In the genomic region with DNA sequence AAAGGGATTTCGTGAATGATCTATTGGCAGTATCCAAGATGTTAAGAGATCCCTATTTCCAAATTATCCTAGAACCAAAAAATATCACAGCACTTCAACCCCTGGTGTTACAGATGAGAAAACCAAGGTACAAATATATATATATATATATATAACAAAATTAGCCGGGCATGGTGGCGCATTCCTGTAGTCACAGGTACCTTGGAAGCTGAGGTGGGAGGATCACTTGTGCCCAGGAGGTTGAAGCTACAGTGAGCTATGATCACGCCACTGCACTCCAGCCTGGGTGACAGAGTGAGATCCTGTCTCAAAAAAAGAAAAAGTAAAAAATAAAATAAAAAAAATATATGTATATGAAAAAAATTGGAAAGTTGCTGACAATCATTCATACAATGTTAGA, we compare ENCODE assay signal across 8 cellular contexts. TPM values are rescaled to one million over a fixed set of nuclear protein-coding genes. Genes with fewer than 3 reads are reported as not detected.
DNase-seq lines count a peak whose midpoint lies in the region; ATAC-seq, FAIRE-seq and TF ChIP-seq lines count a peak whose summit lies in the region.

No MANE protein-coding gene starts in this region.

- peak overlapping the region; percentile 98 for H3K27ac Mint-ChIP-seq in Caco-2 (ENCODE audit: unreplicated experiment)

- H3K79me2 ChIP-seq in endothelial cell of umbilical vein (ENCODE audit: control insufficient read depth, insufficient read depth, low read length): peaks cover 3% of the 10 kb centered on the region

- H3K4me1 Mint-ChIP-seq in Caco-2 (ENCODE audit: low read depth, unreplicated experiment): peaks cover 9% of the 10 kb centered on the region

- H3K4me1 ChIP-seq in Caco-2: no peaks in the 10 kb centered on the region
- H3K4me1 ChIP-seq in Panc1 (ENCODE audit: control insufficient read depth, insufficient read depth, low read length): peaks cover 4% of the 10 kb centered on the region
- peaks cover 2% of the 10 kb centered on the region for H3K4me1 ChIP-seq in endothelial cell of umbilical vein (ENCODE audit: control insufficient read depth, extremely low read depth, insufficient read depth, low read length)
- peaks cover 0 to 11% (median 0%) of the 10 kb centered on the region in 3 donors for H3K4me1 ChIP-seq in pancreas

- FAIRE-seq in endothelial cell of umbilical vein (lab: Jason Lieb, UNC): no peak
- no peak for FAIRE-seq in pancreas (lab: Jason Lieb, UNC)

- peak overlapping the region; percentile 95 for H2AFZ ChIP-seq in endothelial cell of umbilical vein (ENCODE audit: low read depth, low read length)

- POLR2A ChIA-PET in Caco-2 (lab: Charles Lee) (no interaction called here), Panc1 (lab: Charles Lee) (interaction anchor here (0.5 to 0.7 kb wide), 2 partner anchors 8 to 38 kb away, joined by 5 to 6 read pairs; no protein-coding TSS in a partner anchor), endothelial cell of umbilical vein (lab: Charles Lee) (interaction anchor here (0.7 kb wide), 1 partner anchor 18 kb away, joined by 6 read pairs; no protein-coding TSS in a partner anchor)

- DNase-seq in Caco-2: no peak
- DNase-seq in Panc1 (ENCODE audit: low read depth, low spot score): no peak
- no peak for DNase-seq in endothelial cell of umbilical vein (ENCODE audit: low read depth, low spot score)
- DNase-seq in pancreas: no peak
- no peak for DNase-seq in NCI-H82 (lab: John Stamatoyannopoulos, UW)
- no peak for DNase-seq in stimulated activated CD4-positive, alpha-beta T cell treated with anti-CD3 and anti-CD28 coated beads, Interleukin-1b, Interleukin-23, amount 100 ng/mL, for 48 hours
- DNase-seq in cerebellum (ENCODE audit: low spot score): no peak
- no peak for DNase-seq in stimulated activated CD4-positive, alpha-beta T cell treated with anti-CD3 and anti-CD28 coated beads, Interleukin-15, amount 100 ng/mL, for 24 hours

- ATAC-seq in Panc1: no peak
- ATAC-seq in pancreas: no peak

- no peaks in the 10 kb centered on the region for H3K9me1 ChIP-seq in endothelial cell of umbilical vein (replicated peaks; ENCODE audit: control insufficient read depth, extremely low read depth, insufficient read depth, low read length)

- peak overlapping the region; percentile 16 for H3K4me2 ChIP-seq in endothelial cell of umbilical vein (ENCODE audit: insufficient read depth, low read length)

- peaks cover 15% of the 10 kb centered on the region for H3K36me3 Mint-ChIP-seq in Caco-2 (ENCODE audit: insufficient read depth, unreplicated experiment)

- dilution Hi-C loops in endothelial cell of umbilical vein (cut with MboI; ENCODE audit: extremely low pct_ligation_motif_present, low sequenced_read_pairs): no loop called here

- H3K9me3 ChIP-seq in Caco-2 (no peaks in the 10 kb centered on the region), Panc1 (ENCODE audit: control insufficient read depth, insufficient read depth, low read depth, low read length) (no peaks in the 10 kb centered on the region), endothelial cell of umbilical vein (replicated peaks; ENCODE audit: control insufficient read depth, insufficient read depth, low read length) (no peaks in the 10 kb centered on the region), pancreas (no peaks in the 10 kb centered on the region)

- no peak for TF ChIP-seq POLR2A in endothelial cell of umbilical vein (IDR thresholded peaks at IDR 0.05; ENCODE audit: low read depth, low read length)

- no peaks in the 10 kb centered on the region for H4K20me1 ChIP-seq in endothelial cell of umbilical vein (replicated peaks; ENCODE audit: control insufficient read depth, extremely low read depth, insufficient read depth, low read length)

- H3K27me3 Mint-ChIP-seq in Caco-2 (ENCODE audit: insufficient read depth, unreplicated experiment): peaks cover 6% of the 10 kb centered on the region

- CTCF ChIA-PET in Caco-2 (lab: Charles Lee) (no interaction called here), Panc1 (lab: Charles Lee) (no interaction called here), endothelial cell of umbilical vein (lab: Charles Lee) (interaction anchor here (0.7 to 1.1 kb wide), 2 partner anchors 11 to 95 kb away, joined by 3 to 4 read pairs; no protein-coding TSS in a partner anchor)

- H3K36me3 ChIP-seq in Caco-2 (ENCODE audit: control insufficient read depth, insufficient read depth, low read length): 0 out of 2 replicates have a peak, but pooled peaks cover 3% of the 10 kb centered on the region
- no peaks in the 10 kb centered on the region; the same call in 1 of the 2 replicates for H3K36me3 ChIP-seq in Panc1 (ENCODE audit: control insufficient read depth, insufficient read depth, low read length)
- peaks cover 0 to 6% of the 10 kb centered on the region in 2 experiments for H3K36me3 ChIP-seq in endothelial cell of umbilical vein (ENCODE audit: control insufficient read depth in 2 of 2, extremely low read depth in 1 of 2, insufficient read depth in 2 of 2, low read length in 2 of 2)
- H3K36me3 ChIP-seq in pancreas: no peaks in the 10 kb centered on the region

- TF ChIP-seq CTCF in Caco-2 (IDR thresholded peaks at IDR 0.05; ENCODE audit: insufficient read depth in 1 of 2, low read depth in 1 of 2, low read length in 1 of 2, severe bottlenecking in 1 of 2, unreplicated experiment in 1 of 2) (no peak), Panc1 (IDR thresholded peaks at IDR 0.05) (no peak), endothelial cell of umbilical vein (IDR thresholded peaks at IDR 0.05; ENCODE audit: extremely low read depth in 1 of 2, insufficient read depth in 1 of 2, low read depth in 1 of 2, low read length in 2 of 2) (no peak), pancreas (IDR thresholded peaks at IDR 0.05) (no peak)

- BruUV-seq in Caco-2 (replicated peaks; lab: Mats Ljungman, UMichigan) (no TSS peak), Panc1 (replicated peaks; lab: Mats Ljungman, UMichigan) (no TSS peak), endothelial cell of umbilical vein (replicated peaks; lab: Mats Ljungman, UMichigan) (no TSS peak)

- 48 to 52% methylated on average over 4 of the region's 4 CpGs for WGBS in pancreas, 2 donors

- H3K4me3 Mint-ChIP-seq in Caco-2 (ENCODE audit: unreplicated experiment): peak overlapping the region; percentile 86

- H3K9me3 Mint-ChIP-seq in Caco-2 (ENCODE audit: unreplicated experiment): no peaks in the 10 kb centered on the region

- peak overlapping the region; percentile 95 for H3K27ac ChIP-seq in Panc1 (ENCODE audit: low read length)
- H3K27ac ChIP-seq in endothelial cell of umbilical vein (ENCODE audit: insufficient read depth, low read depth, low read length): no peak overlapping the region
- H3K27ac ChIP-seq in pancreas: peak overlapping the region; percentile 92 to 98 (median 94)

- H3K27me3 ChIP-seq in Caco-2 (replicated peaks; ENCODE audit: control insufficient read depth, insufficient read depth, low read length): no peaks in the 10 kb centered on the region
- no peaks in the 10 kb centered on the region for H3K27me3 ChIP-seq in Panc1 (ENCODE audit: control insufficient read depth, insufficient read depth, low read length)
- H3K27me3 ChIP-seq in endothelial cell of umbilical vein (ENCODE audit: control insufficient read depth in 2 of 2, insufficient read depth in 2 of 2, low read length in 2 of 2): no peaks in the 10 kb centered on the region
- H3K27me3 ChIP-seq in pancreas: no peaks in the 10 kb centered on the region

- intact Hi-C loops in Caco-2 (cut with micrococcal nuclease; ENCODE audit: unreplicated experiment): loop anchor here (1.0 to 2.0 kb wide), 2 partner anchors 34 to 57 kb away; no protein-coding TSS in a partner anchor
- intact Hi-C loops in Panc1 (cut with micrococcal nuclease; ENCODE audit: unreplicated experiment): no loop called here
- intact Hi-C loops in endothelial cell of umbilical vein (cut with micrococcal nuclease): loop anchor here (1.0 kb wide), 1 partner anchor 61 kb away; a partner anchor contains a TSS
- intact Hi-C loops in pancreas (cut with DNase I): no loop called here

- H3K9ac ChIP-seq in endothelial cell of umbilical vein (replicated peaks; ENCODE audit: extremely low read depth, insufficient read depth, low read length): peak overlapping the region; percentile 88

- in situ Hi-C loops in Panc1 (cut with HindIII; ENCODE audit: low pct_unique_long_range_greater_than_20kb, low sequenced_read_pairs): no loop called here

- peak overlapping the region; percentile 66 for H3K4me3 ChIP-seq in Caco-2 (ENCODE audit: low read depth, low read length)
- peak overlapping the region; percentile 93 to 97 for H3K4me3 ChIP-seq in Panc1 (ENCODE audit: low read depth in 2 of 2, low read length in 2 of 2)
- H3K4me3 ChIP-seq in endothelial cell of umbilical vein (replicated peaks in 1 of 3; ENCODE audit: insufficient read depth in 1 of 3, low read depth in 1 of 3, low read length in 3 of 3): peak overlapping the region in 1 of 3 experiments; percentile 73
- H3K4me3 ChIP-seq in pancreas: peak overlapping the region in 2 of 4 donors; percentile 88 to 98

RNA-seq across cellular contexts. Expression of a gene that starts 0.6 kb away (rescaled TPM):
- 41.0 and 42.2 TPM in 2 replicates for total RNA-seq in Caco-2 (2022)
- total RNA-seq in Panc1 (2021; ENCODE audit: unreplicated experiment): 60.9 TPM
- polyA plus RNA-seq in Panc1 (2012; ENCODE audit: insufficient read length): 82.0 TPM
- 33.1 and 40.2 TPM in 2 replicates for total RNA-seq in endothelial cell of umbilical vein
- polyA plus RNA-seq in endothelial cell of umbilical vein: 75.7 and 76.1 TPM in 2 replicates
- 30.3 and 36.5 TPM in 2 replicates for polyA plus RNA-seq in endothelial cell of umbilical vein (2011; cell fraction: cytosol; rRNA removed)
- polyA plus RNA-seq in endothelial cell of umbilical vein (2011; cell fraction: nucleus; rRNA removed): 66.3 and 76.8 TPM in 2 replicates
- 32.5 and 40.5 TPM in 2 replicates for polyA plus RNA-seq in endothelial cell of umbilical vein (2012)
- 47.5 and 47.8 TPM in 2 replicates for polyA minus RNA-seq in endothelial cell of umbilical vein
- 18.7 TPM for polyA minus RNA-seq in endothelial cell of umbilical vein (2011; cell fraction: cytosol; rRNA and poly(A)+ RNA removed)
- 17.5 and 17.9 TPM in 2 replicates for polyA minus RNA-seq in endothelial cell of umbilical vein (2011; cell fraction: nucleus; rRNA and poly(A)+ RNA removed)
- total RNA-seq in pancreas: 10 to 100 TPM in 3 of 6 donors, 1 to 10 TPM in 3; 6.9 to 17.2 (median 10.2) TPM
- 10 to 100 TPM; 13.8 to 25.9 TPM for polyA plus RNA-seq in pancreas
- 15.3 TPM for total RNA-seq in cerebellum

RNA-seq across cellular contexts. Expression of a gene that starts 1.9 kb away (rescaled TPM):
- 0.61 and 0.63 TPM in 2 replicates for total RNA-seq in Caco-2 (2022)
- total RNA-seq in Panc1 (2021; ENCODE audit: unreplicated experiment): 0.13 TPM
- 0.13 TPM for polyA plus RNA-seq in Panc1 (2012; ENCODE audit: insufficient read length)
- total RNA-seq in endothelial cell of umbilical vein: not detected in 2 replicates
- polyA plus RNA-seq in endothelial cell of umbilical vein: not detected in 2 replicates
- polyA plus RNA-seq in endothelial cell of umbilical vein (2011; cell fraction: cytosol; rRNA removed): 0.03 TPM in 1 of 2 replicates, not detected in the other
- polyA plus RNA-seq in endothelial cell of umbilical vein (2011; cell fraction: nucleus; rRNA removed): 0.04 TPM in 1 of 2 replicates, not detected in the other
- polyA plus RNA-seq in endothelial cell of umbilical vein (2012): 0.04 and 0.07 TPM in 2 replicates
- polyA minus RNA-seq in endothelial cell of umbilical vein: 0.25 TPM in 1 of 2 replicates, not detected in the other
- not detected for polyA minus RNA-seq in endothelial cell of umbilical vein (2011; cell fraction: cytosol; rRNA and poly(A)+ RNA removed)
- polyA minus RNA-seq in endothelial cell of umbilical vein (2011; cell fraction: nucleus; rRNA and poly(A)+ RNA removed): not detected in 2 replicates
- total RNA-seq in pancreas: 1 to 10 TPM in 2 of 6 donors, under 1 TPM in 4; 0.16 to 3.0 (median 0.45) TPM
- 1 to 10 TPM in 1 of 2 donors, under 1 TPM in 1; 0.70 to 1.5 TPM for polyA plus RNA-seq in pancreas
- 0.09 TPM for total RNA-seq in cerebellum

RNA-seq across cellular contexts. Expression of a gene that starts 14.1 kb away (rescaled TPM):
- total RNA-seq in Caco-2 (2022) (0.53 and 0.66 TPM in 2 replicates), Panc1 (2021; ENCODE audit: unreplicated experiment) (not detected), endothelial cell of umbilical vein (not detected in 2 replicates), pancreas (under 1 TPM in 2 of 6 donors, not detected in 4; 0.18 to 0.20 TPM), cerebellum (not detected)
- not detected for polyA plus RNA-seq in Panc1 (2012; ENCODE audit: insufficient read length)
- polyA plus RNA-seq in endothelial cell of umbilical vein (not detected in 2 replicates), pancreas (under 1 TPM in 1 of 2 donors, not detected in 1; 0.68 TPM)
- not detected in 2 replicates for polyA plus RNA-seq in endothelial cell of umbilical vein (2011; cell fraction: cytosol; rRNA removed)
- polyA plus RNA-seq in endothelial cell of umbilical vein (2011; cell fraction: nucleus; rRNA removed): not detected in 2 replicates
- not detected in 2 replicates for polyA plus RNA-seq in endothelial cell of umbilical vein (2012)
- not detected in 2 replicates for polyA minus RNA-seq in endothelial cell of umbilical vein
- polyA minus RNA-seq in endothelial cell of umbilical vein (2011; cell fraction: cytosol; rRNA and poly(A)+ RNA removed): not detected
- not detected in 2 replicates for polyA minus RNA-seq in endothelial cell of umbilical vein (2011; cell fraction: nucleus; rRNA and poly(A)+ RNA removed)

RNA-seq across cellular contexts. Expression of a gene that starts 20.4 kb away (rescaled TPM):
- total RNA-seq in Caco-2 (2022) (not detected in 2 replicates), Panc1 (2021; ENCODE audit: unreplicated experiment) (0.18 TPM), endothelial cell of umbilical vein (not detected in 2 replicates), pancreas (not detected), cerebellum (0.27 TPM)
- polyA plus RNA-seq in Panc1 (2012; ENCODE audit: insufficient read length): not detected
- polyA plus RNA-seq in endothelial cell of umbilical vein (0.06 and 0.08 TPM in 2 replicates), pancreas (not detected)
- polyA plus RNA-seq in endothelial cell of umbilical vein (2011; cell fraction: cytosol; rRNA removed): 0.08 TPM in 1 of 2 replicates, not detected in the other
- polyA plus RNA-seq in endothelial cell of umbilical vein (2011; cell fraction: nucleus; rRNA removed): 0.35 and 0.62 TPM in 2 replicates
- polyA plus RNA-seq in endothelial cell of umbilical vein (2012): not detected in 2 replicates
- polyA minus RNA-seq in endothelial cell of umbilical vein: not detected in 2 replicates
- polyA minus RNA-seq in endothelial cell of umbilical vein (2011; cell fraction: cytosol; rRNA and poly(A)+ RNA removed): not detected
- polyA minus RNA-seq in endothelial cell of umbilical vein (2011; cell fraction: nucleus; rRNA and poly(A)+ RNA removed): not detected in 2 replicates

RNA-seq across cellular contexts. Expression of a gene that starts 46.3 kb away (rescaled TPM):
- total RNA-seq in Caco-2 (2022) (8.8 and 16.6 TPM in 2 replicates), Panc1 (2021; ENCODE audit: unreplicated experiment) (79.7 TPM), endothelial cell of umbilical vein (1.8 and 4.9 TPM in 2 replicates), pancreas (100 to 1,000 TPM in 3 of 6 donors, 10 to 100 TPM in 3; 28.9 to 303 (median 103) TPM), cerebellum (0.09 TPM)
- polyA plus RNA-seq in Panc1 (2012; ENCODE audit: insufficient read length): 452 TPM
- polyA plus RNA-seq in endothelial cell of umbilical vein (1.2 and 1.8 TPM in 2 replicates), pancreas (100 to 1,000 TPM; 117 to 151 TPM)
- 0.45 and 0.56 TPM in 2 replicates for polyA plus RNA-seq in endothelial cell of umbilical vein (2011; cell fraction: cytosol; rRNA removed)
- polyA plus RNA-seq in endothelial cell of umbilical vein (2011; cell fraction: nucleus; rRNA removed): 0.34 and 0.38 TPM in 2 replicates
- polyA plus RNA-seq in endothelial cell of umbilical vein (2012): 1.7 and 10.3 TPM in 2 replicates
- 0.25 and 0.29 TPM in 2 replicates for polyA minus RNA-seq in endothelial cell of umbilical vein
- 7.6 TPM for polyA minus RNA-seq in endothelial cell of umbilical vein (2011; cell fraction: cytosol; rRNA and poly(A)+ RNA removed)
- polyA minus RNA-seq in endothelial cell of umbilical vein (2011; cell fraction: nucleus; rRNA and poly(A)+ RNA removed): 0.19 and 0.82 TPM in 2 replicates

Comparison
In these comparisons a context has a peak if more than half of its experiments do, and no peak if none do; other contexts are left out.
1. intact Hi-C loops: an anchor here in Caco-2 (1.0 to 2.0 kb wide) and endothelial cell of umbilical vein (1.0 kb wide); none called in Panc1 and pancreas.